ENCODE assay signal across 28 cellular contexts in genomic region chr17:77707546-77707945, GRCh38.
DNase-seq lines count a peak whose midpoint lies in the region; ATAC-seq, FAIRE-seq and TF ChIP-seq lines count a peak whose summit lies in the region.
"Had no signal": no experiment of that assay in that cellular context is flagged by ENCODE, and none has a peak within 500 bp of the region (broad histone marks: within the 10 kb centered on the region; RNA-seq: fewer than 3 reads in every experiment).

No MANE protein-coding gene starts in this region.

- ATAC-seq in natural killer cell treated with Interleukin-12 subunit alpha and Interleukin-12 subunit beta and Interleukin-15 and Interleukin-18, amount 100 ng/mL, for 72 hours: peak in 1 of 2 donors; percentile 41
- no peak for ATAC-seq in natural killer cell
- ATAC-seq in pancreas: no peak
- ATAC-seq: A549, GM12878, GM23338, K562, Panc1 had no signal

- H3K4me1 Mint-ChIP-seq in natural killer cell treated with Interleukin-12 subunit alpha and Interleukin-12 subunit beta and Interleukin-15 and Interleukin-18, amount 100 ng/mL, for 72 hours (ENCODE audit: low read depth in 2 of 2): no peaks in the 10 kb centered on the region
- no peaks in the 10 kb centered on the region for H3K4me1 Mint-ChIP-seq in natural killer cell

- H3K27ac ChIP-seq in colonic mucosa: no peak overlapping the region
- H3K27ac ChIP-seq in pancreas: no peak overlapping the region
- H3K27ac ChIP-seq: A549, RWPE1 had no signal

- 57 to 72% methylated on average over 4 of the region's 4 CpGs for WGBS in pancreas, 2 donors

- DNase-seq in natural killer cell treated with Interleukin-12 subunit alpha and Interleukin-12 subunit beta and Interleukin-15 and Interleukin-18, amount 100 ng/mL, for 72 hours (ENCODE audit: low spot score): peak; percentile 44
- no peak for DNase-seq in natural killer cell
- DNase-seq in colonic mucosa: peak; percentile 5
- peak; percentile 30 for DNase-seq in islet precursor cell
- DNase-seq in pancreas: no peak
- no peak for DNase-seq in NCI-H526 (lab: John Stamatoyannopoulos, UW)
- DNase-seq in ACHN: no peak
- DNase-seq: C1 segment of cervical spinal cord; CD4-positive, alpha-beta memory T cell; COR-L47; DMS79; EL; GDM1; HCEC 1CT; Kasumi-1; MV-4-11; NCI-H1105; NCI-H146; NCI-H1930; NCI-H69; SHP77 had no signal

- H3K4me3 ChIP-seq in colonic mucosa: no peak overlapping the region
- H3K4me3 ChIP-seq in pancreas: no peak overlapping the region
- H3K4me3 ChIP-seq: A549, GM12878, GM23338, K562 had no signal

- no peak overlapping the region for H3K9ac ChIP-seq in colonic mucosa (ENCODE audit: low read depth in 2 of 2, low read length in 2 of 2)

- in situ Hi-C loops in ACHN (cut with HindIII; ENCODE audit: low pct_ligation_motif_present, low pct_unique_long_range_greater_than_20kb, low sequenced_read_pairs): no loop called here

- H3K27me3 Mint-ChIP-seq in natural killer cell treated with Interleukin-12 subunit alpha and Interleukin-12 subunit beta and Interleukin-15 and Interleukin-18, amount 100 ng/mL, for 72 hours: peaks cover 12 to 17% of the 10 kb centered on the region in 2 donors
- H3K27me3 Mint-ChIP-seq in natural killer cell (ENCODE audit: low read depth in 2 of 2): peaks cover 16 to 25% of the 10 kb centered on the region in 2 donors

- H3K36me3 Mint-ChIP-seq in natural killer cell treated with Interleukin-12 subunit alpha and Interleukin-12 subunit beta and Interleukin-15 and Interleukin-18, amount 100 ng/mL, for 72 hours: peaks cover 19% of the 10 kb centered on the region
- H3K36me3 Mint-ChIP-seq in natural killer cell: peaks cover 14% of the 10 kb centered on the region

- H3K27ac Mint-ChIP-seq in natural killer cell treated with Interleukin-12 subunit alpha and Interleukin-12 subunit beta and Interleukin-15 and Interleukin-18, amount 100 ng/mL, for 72 hours: no peak overlapping the region
- no peak overlapping the region for H3K27ac Mint-ChIP-seq in natural killer cell
- H3K27ac Mint-ChIP-seq: CD4-positive, alpha-beta memory T cell; GM23338 had no signal

- H3K4me3 Mint-ChIP-seq in natural killer cell treated with Interleukin-12 subunit alpha and Interleukin-12 subunit beta and Interleukin-15 and Interleukin-18, amount 100 ng/mL, for 72 hours: no peak overlapping the region
- H3K4me3 Mint-ChIP-seq in natural killer cell: no peak overlapping the region
- H3K4me3 Mint-ChIP-seq: CD4-positive, alpha-beta memory T cell; GM23338 had no signal

- peaks cover 8% of the 10 kb centered on the region for H3K9me3 Mint-ChIP-seq in natural killer cell treated with Interleukin-12 subunit alpha and Interleukin-12 subunit beta and Interleukin-15 and Interleukin-18, amount 100 ng/mL, for 72 hours
- peaks cover 3 to 12% of the 10 kb centered on the region in 2 donors for H3K9me3 Mint-ChIP-seq in natural killer cell

- no peak for FAIRE-seq in pancreas (lab: Jason Lieb, UNC)
- FAIRE-seq: A549, GM12878, HTR-8/SVneo, K562 had no signal

- H3K36me3 ChIP-seq in colonic mucosa (no peaks in the 10 kb centered on the region), pancreas (no peaks in the 10 kb centered on the region)

- H3K27me3 ChIP-seq in colonic mucosa (no peaks in the 10 kb centered on the region), pancreas (no peaks in the 10 kb centered on the region)

- intact Hi-C loops in natural killer cell (cut with micrococcal nuclease) (no loop called here), colonic mucosa (cut with DNase I) (no loop called here), pancreas (cut with DNase I) (no loop called here)

- TF ChIP-seq CTCF in natural killer cell (IDR thresholded peaks at IDR 0.05): no peak
- no peak for TF ChIP-seq CTCF in colonic mucosa (IDR thresholded peaks at IDR 0.05)
- TF ChIP-seq CTCF in pancreas (IDR thresholded peaks at IDR 0.05): no peak

- H3K9me3 ChIP-seq in colonic mucosa (no peaks in the 10 kb centered on the region), pancreas (no peaks in the 10 kb centered on the region)

- no peaks in the 10 kb centered on the region for H3K4me1 ChIP-seq in colonic mucosa
- no peaks in the 10 kb centered on the region for H3K4me1 ChIP-seq in pancreas
- H3K4me1 ChIP-seq: A549 had no signal

Comparison
In these comparisons a context has a peak if more than half of its experiments do, and no peak if none do; other contexts are left out.
1. DNase-seq: peak in natural killer cell treated with Interleukin-12 subunit alpha and Interleukin-12 subunit beta and Interleukin-15 and Interleukin-18, amount 100 ng/mL, for 72 hours (single experiment), colonic mucosa (single experiment) and islet precursor cell (single experiment); none in natural killer cell (single experiment), pancreas (0 of 6), NCI-H526 (0 of 2) and ACHN (single experiment).